Comparison of ENCODE assay signal across 25 cellular contexts in genomic region chr4:24867766-24868296, GRCh38. TPM values are rescaled to one million over a fixed set of nuclear protein-coding genes. Genes with fewer than 3 reads are reported as not detected.
"Had no signal": no experiment of that assay in that cellular context is flagged by ENCODE, and none has a peak within 500 bp of the region (broad histone marks: within the 10 kb centered on the region; RNA-seq: fewer than 3 reads in every experiment).

No MANE protein-coding gene starts in this region.

- DNase-seq: activated CD4-positive, alpha-beta T cell treated with anti-CD3 and anti-CD28 coated beads for 48 hours; activated CD4-positive, alpha-beta T cell treated with anti-CD3 and anti-CD28 coated beads, Interleukin-2, amount 50 U/mL, for 4 hours; activated CD4-positive, CD25-positive, alpha-beta regulatory T cell treated with anti-CD3 and anti-CD28 coated beads, Interleukin-2, amount 50 U/mL, for 72 hours; activated CD8-positive, alpha-beta memory T cell treated with anti-CD3 and anti-CD28 coated beads, Interleukin-2, amount 50 U/mL, for 48 hours; activated CD8-positive, alpha-beta T cell treated with anti-CD3 and anti-CD28 coated beads, Interleukin-2, amount 10 ng/mL, durations not matched to agents 7 days and 5 days; activated naive CD4-positive, alpha-beta T cell treated with anti-CD3 and anti-CD28 coated beads, Interleukin-2, amount 50 U/mL, for 16 hours; activated naive CD8-positive, alpha-beta T cell treated with anti-CD3 and anti-CD28 coated beads, Interleukin-2, amount 10 ng/mL, durations not matched to agents 7 days and 5 days; activated T-cell treated with anti-CD3 and anti-CD28 coated beads, Interleukin-2, amount 50 U/mL, for 1 hour; adrenal gland; anterior cingulate cortex; NCI-H1092; NCI-H1417; NCI-H2029; NCI-H2107; NCI-H2171 treated with DMSO at 0.1 percent for 48 hours; NCI-H345; NCI-H510A; NCI-H526 treated with DMSO at 0.1 percent for 48 hours; NCI-H82; RPMI8226; SJCRH30; SK-N-SH; T-helper 1 cell had no signal

- H3K4me3 ChIP-seq: adrenal gland, SJCRH30 had no signal

- H3K27ac ChIP-seq: adrenal gland, KMS-11, SJCRH30 had no signal

- H3K4me1 ChIP-seq: adrenal gland, SJCRH30 had no signal

- H3K36me3 ChIP-seq: adrenal gland, SJCRH30 had no signal

- H3K27me3 ChIP-seq: adrenal gland, SJCRH30 had no signal

- H3K9ac ChIP-seq: KMS-11, SK-N-SH had no signal

RNA-seq across cellular contexts. Expression of gene CCDC149, which starts 45.0 kb away (rescaled TPM):
- total RNA-seq: activated CD8-positive, alpha-beta T cell treated with anti-CD3 and anti-CD28 coated beads, Interleukin-2, amount 10 ng/mL, durations not matched to agents 7 days and 5 days; activated naive CD8-positive, alpha-beta T cell treated with anti-CD3 and anti-CD28 coated beads, Interleukin-2, amount 10 ng/mL, durations not matched to agents 7 days and 5 days; OCI-LY7 had no signal
